7 cellular contexts compared by ENCODE assay signal in genomic region chr14:53613404-53614253, GRCh38.
DNase-seq lines count a peak whose midpoint lies in the region; ATAC-seq and TF ChIP-seq lines count a peak whose summit lies in the region.

No MANE protein-coding gene starts in this region.

- H3K36me3 Mint-ChIP-seq in effector memory CD8-positive, alpha-beta T cell (ENCODE audit: insufficient read depth): no peaks in the 10 kb centered on the region

- intact Hi-C loops in left ventricle myocardium superior (cut with micrococcal nuclease): no loop called here

- no peaks in the 10 kb centered on the region for H3K4me1 ChIP-seq in SK-N-SH (ENCODE audit: control insufficient read depth in 1 of 2, insufficient read depth in 2 of 2, low read depth in 1 of 2, low read length in 1 of 2)

- DNase-seq in NCI-H1417 treated with DMSO at 0.1 percent for 48 hours (lab: John Stamatoyannopoulos, UW): peak; percentile 88
- no peak for DNase-seq in effector memory CD8-positive, alpha-beta T cell
- no peak for DNase-seq in stimulated activated naive CD8-positive, alpha-beta T cell treated with anti-CD3 and anti-CD28 coated beads, Interleukin-15, amount 100 ng/mL, for 72 hours
- no peak for DNase-seq in SK-N-SH
- no peak for DNase-seq in left ventricle myocardium superior

- ATAC-seq in GM18909 (IDR thresholded peaks at IDR 0.05; ENCODE audit: poor library complexity, unreplicated experiment) (peak; percentile 97), HG02840 (IDR thresholded peaks at IDR 0.05; ENCODE audit: low FRiP score, unreplicated experiment) (peak; percentile 97), left ventricle myocardium superior (no peak)
- ATAC-seq in effector memory CD8-positive, alpha-beta T cell (replicated peaks): peak; percentile 35
- ATAC-seq in stimulated activated naive CD8-positive, alpha-beta T cell treated with anti-CD3 and anti-CD28 coated beads, Interleukin-15, amount 100 ng/mL, for 72 hours: peak; percentile 54

- TF ChIP-seq EP300 in SK-N-SH (IDR thresholded peaks at IDR 0.05; ENCODE audit: borderline replicate concordance in 1 of 2, low read depth in 1 of 2, low read length in 1 of 2): no peak

- H4K20me1 ChIP-seq in SK-N-SH (ENCODE audit: insufficient read depth): no peaks in the 10 kb centered on the region

- no peaks in the 10 kb centered on the region for H3K9me2 ChIP-seq in SK-N-SH

- H3K4me2 ChIP-seq in SK-N-SH: no peak overlapping the region

- POLR2A ChIA-PET in SK-N-SH (lab: Yijun Ruan, JAX): no interaction called here

- no peak overlapping the region for H3K4me3 ChIP-seq in SK-N-SH (ENCODE audit: low read depth in 2 of 2, low read length in 1 of 2)

- H3F3A ChIP-seq in SK-N-SH (replicated peaks; ENCODE audit: insufficient read depth): no peaks in the 10 kb centered on the region

- no peaks in the 10 kb centered on the region for H3K4me1 Mint-ChIP-seq in effector memory CD8-positive, alpha-beta T cell (ENCODE audit: low read depth in 2 of 2)
- H3K4me1 Mint-ChIP-seq in stimulated activated naive CD8-positive, alpha-beta T cell treated with anti-CD3 and anti-CD28 coated beads, Interleukin-15, amount 100 ng/mL, for 72 hours: no peaks in the 10 kb centered on the region

- CTCF ChIA-PET in SK-N-SH (lab: Yijun Ruan, JAX): interaction anchor here (0.8 kb wide), 1 partner anchor 17 kb away, joined by 4 read pairs; no protein-coding TSS in a partner anchor

- H3K27me3 ChIP-seq in SK-N-SH (ENCODE audit: insufficient read depth): no peaks in the 10 kb centered on the region

- no peaks in the 10 kb centered on the region for H3K9me3 ChIP-seq in SK-N-SH

- H2AFZ ChIP-seq in SK-N-SH (ENCODE audit: low read depth): no peak overlapping the region

- H3K9ac ChIP-seq in SK-N-SH: no peak overlapping the region

- peaks cover 7 to 17% of the 10 kb centered on the region in 2 donors for H3K9me3 Mint-ChIP-seq in effector memory CD8-positive, alpha-beta T cell
- peaks cover 7 to 11% of the 10 kb centered on the region in 2 donors for H3K9me3 Mint-ChIP-seq in stimulated activated naive CD8-positive, alpha-beta T cell treated with anti-CD3 and anti-CD28 coated beads, Interleukin-15, amount 100 ng/mL, for 72 hours

- no peaks in the 10 kb centered on the region for H3K79me2 ChIP-seq in SK-N-SH (ENCODE audit: insufficient read depth)

- no peak overlapping the region for H3K27ac ChIP-seq in SK-N-SH (ENCODE audit: low read depth in 2 of 2, low read length in 1 of 2)

- no peak for TF ChIP-seq RAD21 in SK-N-SH (IDR thresholded peaks at IDR 0.05; ENCODE audit: low read length)

- TF ChIP-seq CTCF in SK-N-SH (IDR thresholded peaks at IDR 0.05): no peak

- H3K27ac Mint-ChIP-seq in effector memory CD8-positive, alpha-beta T cell: no peak overlapping the region
- peak overlapping the region in 1 of 2 donors; percentile 74 for H3K27ac Mint-ChIP-seq in stimulated activated naive CD8-positive, alpha-beta T cell treated with anti-CD3 and anti-CD28 coated beads, Interleukin-15, amount 100 ng/mL, for 72 hours

- WGBS in SK-N-SH (ENCODE audit: low lambda C conversion rate): 31% methylated on average over 12 of the region's 12 CpGs

- no peaks in the 10 kb centered on the region for H3K27me3 Mint-ChIP-seq in effector memory CD8-positive, alpha-beta T cell
- H3K27me3 Mint-ChIP-seq in stimulated activated naive CD8-positive, alpha-beta T cell treated with anti-CD3 and anti-CD28 coated beads, Interleukin-15, amount 100 ng/mL, for 72 hours: no peaks in the 10 kb centered on the region

- no peak overlapping the region for H3K4me3 Mint-ChIP-seq in effector memory CD8-positive, alpha-beta T cell
- H3K4me3 Mint-ChIP-seq in stimulated activated naive CD8-positive, alpha-beta T cell treated with anti-CD3 and anti-CD28 coated beads, Interleukin-15, amount 100 ng/mL, for 72 hours: peak overlapping the region in 1 of 2 donors; percentile 46

- no peaks in the 10 kb centered on the region for H3K36me3 ChIP-seq in SK-N-SH (replicated peaks in 1 of 2; ENCODE audit: control insufficient read depth in 1 of 2, insufficient read depth in 2 of 2, low read length in 1 of 2)

TF ChIP-seq in SK-N-SH, 30 proteins besides CTCF, POLR2A, EP300 and RAD21 (continues in another document):
- TF ChIP-seq MXI1 (IDR thresholded peaks at IDR 0.05; ENCODE audit: low read depth, low read length): no peak
- TF ChIP-seq USF1 (IDR thresholded peaks at IDR 0.05; ENCODE audit: borderline replicate concordance, low read depth): no peak
- TF ChIP-seq ZBTB33 (IDR thresholded peaks at IDR 0.05; ENCODE audit: borderline replicate concordance, low read depth): no peak
- no peak for TF ChIP-seq GABPA (IDR thresholded peaks at IDR 0.05; ENCODE audit: low read depth)
- TF ChIP-seq PBX3 (IDR thresholded peaks at IDR 0.05): no peak
- TF ChIP-seq CHD2 (IDR thresholded peaks at IDR 0.05; ENCODE audit: low read length, partially characterized antibody): no peak
- no peak for TF ChIP-seq JUND (IDR thresholded peaks at IDR 0.05)
- no peak for TF ChIP-seq REST (IDR thresholded peaks at IDR 0.05; ENCODE audit: low read depth, low read length)
- TF ChIP-seq RFX5 (IDR thresholded peaks at IDR 0.05; ENCODE audit: low read length): no peak
- TF ChIP-seq RXRA (IDR thresholded peaks at IDR 0.05; ENCODE audit: borderline replicate concordance, low read depth): no peak
- TF ChIP-seq SIN3A (IDR thresholded peaks at IDR 0.05; ENCODE audit: borderline replicate concordance, low read depth, low read length): no peak
- no peak for TF ChIP-seq USF2 (IDR thresholded peaks at IDR 0.05; ENCODE audit: borderline replicate concordance, low read depth, low read length)
- TF ChIP-seq MAX (IDR thresholded peaks at IDR 0.05; ENCODE audit: low read depth): no peak
